ENCODE assay signal across 22 cellular contexts in the genomic region with DNA sequence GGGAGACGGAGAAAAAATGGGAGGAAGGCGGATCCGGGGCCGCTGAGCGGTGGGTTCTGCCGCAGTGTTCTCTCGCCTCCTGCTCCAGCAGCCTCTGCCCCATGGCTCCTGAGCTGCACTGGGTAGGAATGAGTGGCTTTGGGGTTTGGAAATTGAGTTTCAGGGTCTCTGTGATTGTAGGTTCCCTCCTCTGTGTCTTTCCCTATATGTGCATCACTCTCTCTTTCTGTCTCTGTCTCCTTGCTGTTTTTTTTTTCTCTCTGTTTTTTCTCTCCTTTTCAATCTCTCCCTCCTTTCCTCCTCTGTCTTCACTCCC. TPM values are rescaled to one million over a fixed set of nuclear protein-coding genes. Genes with fewer than 3 reads are reported as not detected.
A peak's percentile ranks its signal among the peaks of the same experiment; 100 is the strongest.
DNase-seq lines count a peak whose midpoint lies in the region; ATAC-seq, FAIRE-seq and TF ChIP-seq lines count a peak whose summit lies in the region.
"Had no signal": no experiment of that assay in that cellular context is flagged by ENCODE, and none has a peak within 500 bp of the region (broad histone marks: within the 10 kb centered on the region; RNA-seq: fewer than 3 reads in every experiment).

No MANE protein-coding gene starts in this region.

- no peak overlapping the region for H4K8ac ChIP-seq in neuronal stem cell (ENCODE audit: low read depth, low read length)

- H2BK12ac ChIP-seq in neuronal stem cell (ENCODE audit: low read length) = no peak overlapping the region

- H3K4me1 ChIP-seq in astrocyte (ENCODE audit: insufficient read depth, low read length) (peaks cover 13% of the 10 kb centered on the region), hepatocyte (ENCODE audit: insufficient read depth) (no peaks in the 10 kb centered on the region), neuronal stem cell (ENCODE audit: control insufficient read depth in 2 of 2, insufficient read depth in 1 of 2, low read depth in 1 of 2, low read length in 2 of 2) (peaks cover 0 to 8% of the 10 kb centered on the region in 2 donors), uterus (no peaks in the 10 kb centered on the region)
- H3K4me1 ChIP-seq: SJCRH30 had no signal

- no peak overlapping the region for H3K14ac ChIP-seq in neuronal stem cell (ENCODE audit: low read length)

- H3K4me1 Mint-ChIP-seq in astrocyte (ENCODE audit: low read depth, unreplicated experiment) = no peaks in the 10 kb centered on the region
- H3K4me1 Mint-ChIP-seq: activated B cell treated with CpG ODN at 0.5 μM for 24 hours; activated naive CD8-positive, alpha-beta T cell treated with anti-CD3 and anti-CD28 coated beads for 36 hours; stimulated activated naive CD8-positive, alpha-beta T cell treated with anti-CD3 and anti-CD28 coated beads, Interleukin-15, amount 100 ng/mL, for 72 hours; T-helper 17 cell had no signal

- peaks cover 42% of the 10 kb centered on the region for H3K27me3 Mint-ChIP-seq in astrocyte (ENCODE audit: low read depth, unreplicated experiment)

- H2BK120ac ChIP-seq in neuronal stem cell (ENCODE audit: low read depth, low read length) = no peak overlapping the region

- peak overlapping the region; percentile 79 for H3K9ac ChIP-seq in astrocyte (ENCODE audit: low read length)
- H3K9ac ChIP-seq in neuronal stem cell (ENCODE audit: low read depth, low read length, poor library complexity) = no peak overlapping the region

- H3K9me2 ChIP-seq in hepatocyte (replicated peaks; ENCODE audit: insufficient read depth) = no peaks in the 10 kb centered on the region

- H3K27ac ChIP-seq in astrocyte (ENCODE audit: low read depth, low read length) = no peak overlapping the region
- no peak overlapping the region for H3K27ac ChIP-seq in hepatocyte
- no peak overlapping the region for H3K27ac ChIP-seq in neuronal stem cell (replicated peaks; ENCODE audit: low read length)
- H3K27ac ChIP-seq in uterus = no peak overlapping the region
- H3K27ac ChIP-seq: PC-9, SJCRH30 had no signal

- H3K27ac Mint-ChIP-seq in astrocyte (ENCODE audit: unreplicated experiment) = peak overlapping the region; percentile 14
- H3K27ac Mint-ChIP-seq: activated B cell treated with CpG ODN at 0.5 μM for 24 hours; activated naive CD8-positive, alpha-beta T cell treated with anti-CD3 and anti-CD28 coated beads for 36 hours; activated T-helper 1 cell treated with anti-CD3 and anti-CD28 coated beads, Interleukin-12 subunit alpha, Interleukin-12 subunit beta, Interleukin-2, Interleukin-4 antibody, amounts not matched to agents 30 ng/mL and 10 ng/mL and 1 ng/mL, durations not matched to agents 14 hours and 24 hours and 36 hours; stimulated activated naive CD8-positive, alpha-beta T cell treated with anti-CD3 and anti-CD28 coated beads, Interleukin-15, amount 100 ng/mL, for 72 hours; T-helper 17 cell had no signal

- H2BK15ac ChIP-seq in neuronal stem cell (ENCODE audit: low read length) = no peak overlapping the region

- peak overlapping the region; percentile 26 for H2AFZ ChIP-seq in astrocyte (ENCODE audit: low read depth, low read length)
- peak overlapping the region; percentile 49 for H2AFZ ChIP-seq in hepatocyte
- H2AFZ ChIP-seq in neuronal stem cell (ENCODE audit: low read length) = no peak overlapping the region
- H2AFZ ChIP-seq: PC-9 had no signal

- H4K91ac ChIP-seq in neuronal stem cell (ENCODE audit: low read depth, low read length, poor library complexity) = no peak overlapping the region

- H2AK5ac ChIP-seq in neuronal stem cell (ENCODE audit: low read depth, low read length) = peak overlapping the region; percentile 34

- H3K27me3 ChIP-seq in astrocyte (ENCODE audit: insufficient read depth, low read length) (peaks cover 26% of the 10 kb centered on the region), hepatocyte (peaks cover 78% of the 10 kb centered on the region), neuronal stem cell (ENCODE audit: control insufficient read depth in 3 of 3, insufficient read depth in 3 of 3, low read depth in 1 of 3, low read length in 3 of 3) (peaks cover 18 to 70% (median 51%) of the 10 kb centered on the region in 3 experiments), uterus (no peaks in the 10 kb centered on the region)
- H3K27me3 ChIP-seq: SJCRH30 had no signal

- H3K18ac ChIP-seq in neuronal stem cell (ENCODE audit: low read length) = no peak overlapping the region

- ATAC-seq in HG03460 (IDR thresholded peaks at IDR 0.05; ENCODE audit: unreplicated experiment) (no peak), HG02588 (IDR thresholded peaks at IDR 0.05; ENCODE audit: unreplicated experiment) (no peak)
- ATAC-seq: sciatic nerve, T-helper 17 cell had no signal

- H3K4ac ChIP-seq in neuronal stem cell (ENCODE audit: low read length) = no peak overlapping the region

- peak overlapping the region; percentile 70 for H3K4me3 ChIP-seq in astrocyte (ENCODE audit: insufficient read depth, low read depth, low read length)
- peak overlapping the region; percentile 32 for H3K4me3 ChIP-seq in hepatocyte
- H3K4me3 ChIP-seq in neuronal stem cell (ENCODE audit: low read length in 2 of 2) = peak overlapping the region in 1 of 2 donors; percentile 71
- H3K4me3 ChIP-seq in uterus = peak overlapping the region; percentile 37 to 42
- H3K4me3 ChIP-seq: PC-9, SJCRH30 had no signal

- intact Hi-C loops in uterus (cut with DNase I; ENCODE audit: low total_unique reads) = no loop called here

- no peaks in the 10 kb centered on the region for H3K79me1 ChIP-seq in neuronal stem cell (ENCODE audit: low read depth, low read length)

- H3K36me3 Mint-ChIP-seq in astrocyte (ENCODE audit: low read depth, unreplicated experiment) = peaks cover 2% of the 10 kb centered on the region

- 2% methylated on average over 7 of the region's 7 CpGs for WGBS in hepatocyte (ENCODE audit: low lambda C conversion rate, missing lambda C conversion rate)
- WGBS in neuronal stem cell (ENCODE audit: extremely low coverage in 2 of 2, insufficient read length in 2 of 2, insufficient replicate concordance in 1 of 2), 2 donors = no CpG with 5 or more reads among the region's 7 CpGs

- H2BK5ac ChIP-seq in neuronal stem cell (ENCODE audit: low read length) = no peak overlapping the region

- no peaks in the 10 kb centered on the region for H4K20me1 ChIP-seq in astrocyte (ENCODE audit: insufficient read depth, low read length)
- peaks cover 3% of the 10 kb centered on the region for H4K20me1 ChIP-seq in hepatocyte (ENCODE audit: insufficient read depth, poor library complexity, severe bottlenecking)

- H3K4me2 ChIP-seq in astrocyte (ENCODE audit: low read length) (peak overlapping the region; percentile 94), hepatocyte (peak overlapping the region; percentile 93), neuronal stem cell (ENCODE audit: insufficient read depth, low read length, poor library complexity, severe bottlenecking) (peak overlapping the region; percentile 95)
- H3K4me2 ChIP-seq: PC-9 had no signal

- H3K9me3 Mint-ChIP-seq in astrocyte (ENCODE audit: unreplicated experiment) = peaks cover 8% of the 10 kb centered on the region

- no peak for TF ChIP-seq CTCF in astrocyte (IDR thresholded peaks at IDR 0.05; ENCODE audit: insufficient read depth, low read depth, low read length)
- TF ChIP-seq CTCF in hepatocyte (IDR thresholded peaks at IDR 0.05; ENCODE audit: poor library complexity) = no peak
- TF ChIP-seq CTCF in uterus (IDR thresholded peaks at IDR 0.05) = no peak

- no peak for TF ChIP-seq POLR2A in uterus (IDR thresholded peaks at IDR 0.05)

- no peak for FAIRE-seq in astrocyte (lab: Jason Lieb, UNC)

- H3K79me2 ChIP-seq in astrocyte (ENCODE audit: insufficient read depth, low read length) (no peaks in the 10 kb centered on the region), hepatocyte (no peaks in the 10 kb centered on the region)

- H3K36me3 ChIP-seq in astrocyte (ENCODE audit: insufficient read depth, low read length) = no peaks in the 10 kb centered on the region
- H3K36me3 ChIP-seq in hepatocyte (replicated peaks; ENCODE audit: insufficient read depth, low read depth) = no peaks in the 10 kb centered on the region
- H3K36me3 ChIP-seq in neuronal stem cell (replicated peaks in 1 of 2; ENCODE audit: control insufficient read depth in 2 of 2, insufficient read depth in 2 of 2, low read length in 2 of 2) = no peaks in the 10 kb centered on the region
- H3K36me3 ChIP-seq in uterus = no peaks in the 10 kb centered on the region
- H3K36me3 ChIP-seq: SJCRH30 had no signal

- no peak for DNase-seq in astrocyte (ENCODE audit: low read depth)
- no peak for DNase-seq in hepatocyte (ENCODE audit: low spot score)
- peak; percentile 20 for DNase-seq in neuronal stem cell (ENCODE audit: low spot score)
- no peak for DNase-seq in uterus
- DNase-seq in midbrain (lab: John Stamatoyannopoulos, UW) = no peak
- DNase-seq: activated B cell treated with CpG ODN at 0.5 μM for 24 hours; activated naive CD8-positive, alpha-beta T cell treated with anti-CD3 and anti-CD28 coated beads for 36 hours; AML-193; EL; GOT3; Karpas-422; kidney glomerular epithelial cell; NCI-H1105; PC-9; SJCRH30; stimulated activated naive CD8-positive, alpha-beta T cell treated with anti-CD3 and anti-CD28 coated beads, Interleukin-15, amount 100 ng/mL, for 72 hours; T-helper 17 cell had no signal

- H3K4me3 Mint-ChIP-seq in astrocyte (ENCODE audit: unreplicated experiment) = peak overlapping the region; percentile 66
- H3K4me3 Mint-ChIP-seq: activated B cell treated with CpG ODN at 0.5 μM for 24 hours; activated naive CD8-positive, alpha-beta T cell treated with anti-CD3 and anti-CD28 coated beads for 36 hours; activated T-helper 1 cell treated with anti-CD3 and anti-CD28 coated beads, Interleukin-12 subunit alpha, Interleukin-12 subunit beta, Interleukin-2, Interleukin-4 antibody, amounts not matched to agents 30 ng/mL and 10 ng/mL and 1 ng/mL, durations not matched to agents 14 hours and 24 hours and 36 hours; stimulated activated naive CD8-positive, alpha-beta T cell treated with anti-CD3 and anti-CD28 coated beads, Interleukin-15, amount 100 ng/mL, for 72 hours; T-helper 17 cell had no signal

- H3K9me3 ChIP-seq in astrocyte (ENCODE audit: insufficient read depth, low read depth, low read length) (no peaks in the 10 kb centered on the region), hepatocyte (ENCODE audit: low read depth) (no peaks in the 10 kb centered on the region), neuronal stem cell (replicated peaks in 1 of 2; ENCODE audit: control insufficient read depth in 2 of 2, insufficient read depth in 1 of 2, low read depth in 1 of 2, low read length in 2 of 2) (no peaks in the 10 kb centered on the region), uterus (no peaks in the 10 kb centered on the region)
- H3K9me3 ChIP-seq: SJCRH30 had no signal

- H3K23ac ChIP-seq in neuronal stem cell (ENCODE audit: low read depth, low read length, poor library complexity) = no peak overlapping the region

RNA-seq across cellular contexts. Expression of gene GRM7, which starts 1.9 kb away (rescaled TPM):
- total RNA-seq in astrocyte (not detected in 2 replicates), hepatocyte (2.7 and 2.9 TPM in 2 replicates), uterus (10 to 100 TPM in 1 of 4 donors, under 1 TPM in 3; 0.29 to 15.8 (median 0.67) TPM)
- polyA plus RNA-seq in hepatocyte = 0.95 and 1.7 TPM in 2 replicates
- polyA plus RNA-seq in neuronal stem cell (2013, experiment 1 of 2) = 0.18 TPM
- polyA plus RNA-seq in neuronal stem cell (2013, experiment 2 of 2) = 0.12 TPM
- total RNA-seq: activated B cell treated with CpG ODN at 0.5 μM for 24 hours; activated naive CD8-positive, alpha-beta T cell treated with anti-CD3 and anti-CD28 coated beads for 36 hours; activated T-helper 1 cell treated with anti-CD3 and anti-CD28 coated beads, Interleukin-12 subunit alpha, Interleukin-12 subunit beta, Interleukin-2, Interleukin-4 antibody, amounts not matched to agents 30 ng/mL and 10 ng/mL and 1 ng/mL, durations not matched to agents 14 hours and 24 hours and 36 hours; dermis microvascular lymphatic vessel endothelial cell; PC-9; T-helper 17 cell had no signal
